Comparison of ENCODE assay signal across 27 cellular contexts in genomic region chr17:43660262-43660661, GRCh38. TPM values are rescaled to one million over a fixed set of nuclear protein-coding genes. Genes with fewer than 3 reads are reported as not detected.
DNase-seq lines count a peak whose midpoint lies in the region; ATAC-seq, FAIRE-seq and TF ChIP-seq lines count a peak whose summit lies in the region.
"Had no signal": no experiment of that assay in that cellular context is flagged by ENCODE, and none has a peak within 500 bp of the region (broad histone marks: within the 10 kb centered on the region; RNA-seq: fewer than 3 reads in every experiment).

No MANE protein-coding gene starts in this region.

- H3K9ac ChIP-seq in NT2/D1 (ENCODE audit: insufficient read length, low read depth) (peak overlapping the region; percentile 38), H1 (replicated peaks in 1 of 4; ENCODE audit: extremely low read depth in 1 of 4, low read depth in 3 of 4, low read length in 3 of 4) (no peak overlapping the region)
- H3K9ac ChIP-seq: GM23248 had no signal

- no peak overlapping the region for H3K18ac ChIP-seq in H1 (ENCODE audit: extremely low read depth, low read length)

- no peaks in the 10 kb centered on the region for H3K36me3 Mint-ChIP-seq in T-helper 2 cell treated with Interferon-gamma antibody and Interleukin-4, amounts not matched to agents 5 μg/mL and 100 μg/mL, for 36 hours (ENCODE audit: low read depth)
- H3K36me3 Mint-ChIP-seq: stimulated activated effector memory CD8-positive, alpha-beta T cell treated with anti-CD3 and anti-CD28 coated beads, Interleukin-12 subunit alpha, Interleukin-12 subunit beta, amount 100 ng/mL, for 72 hours had no signal

- H3K27ac ChIP-seq in H1 (ENCODE audit: low read depth, low read length) (no peak overlapping the region), sigmoid colon (peak overlapping the region in 3 of 4 donors; percentile 14 to 44 (median 37))
- H3K27ac ChIP-seq: 22Rv1, dorsolateral prefrontal cortex, GM23248, left lung had no signal

- peaks cover 57% of the 10 kb centered on the region for H3K4me1 Mint-ChIP-seq in T-helper 2 cell treated with Interferon-gamma antibody and Interleukin-4, amounts not matched to agents 5 μg/mL and 100 μg/mL, for 36 hours (ENCODE audit: low read depth)

- H3K79me2 ChIP-seq in H1 (ENCODE audit: control insufficient read depth in 1 of 2, insufficient read depth in 2 of 2, low read length in 2 of 2) = no peaks in the 10 kb centered on the region

- H3K27ac Mint-ChIP-seq in T-helper 2 cell treated with Interferon-gamma antibody and Interleukin-4, amounts not matched to agents 5 μg/mL and 100 μg/mL, for 36 hours = no peak overlapping the region
- H3K27ac Mint-ChIP-seq: stimulated activated effector memory CD8-positive, alpha-beta T cell treated with anti-CD3 and anti-CD28 coated beads, Interleukin-12 subunit alpha, Interleukin-12 subunit beta, amount 100 ng/mL, for 72 hours had no signal

- no peak overlapping the region for H4K5ac ChIP-seq in H1 (ENCODE audit: insufficient read length, low read depth, low read length)

- no peak for FAIRE-seq in H1 (lab: Jason Lieb, UNC)
- FAIRE-seq: bronchial epithelial cell, frontal cortex had no signal

- POLR2A ChIA-PET in H1 (lab: Charles Lee; ENCODE audit: partially characterized antibody) = interaction anchor here (2.0 kb wide), 1 partner anchor 81 kb away, joined by 8 read pairs; no protein-coding TSS in a partner anchor

- no peak for TF ChIP-seq CTCF in H1 (IDR thresholded peaks at IDR 0.05; ENCODE audit: control extremely low read depth in 1 of 3, insufficient read depth in 1 of 3, low read depth in 1 of 3, low read length in 3 of 3)
- TF ChIP-seq CTCF in sigmoid colon (IDR thresholded peaks at IDR 0.05) = no peak

- TF ChIP-seq EP300 in H1 (IDR thresholded peaks at IDR 0.05; ENCODE audit: borderline replicate concordance in 1 of 2, low read depth in 2 of 2, low read length in 2 of 2) (no peak), sigmoid colon (IDR thresholded peaks at IDR 0.05) (no peak)

- peak overlapping the region; percentile 48 for H2BK20ac ChIP-seq in H1 (ENCODE audit: low read length)

- H2AFZ ChIP-seq in H1 (ENCODE audit: low read length) = no peak overlapping the region
- H2AFZ ChIP-seq: GM23248 had no signal

- H4K91ac ChIP-seq in H1 (replicated peaks; ENCODE audit: insufficient read length, low read length) = no peak overlapping the region

- WGBS in H1 (ENCODE audit: extremely low coverage in 1 of 2, insufficient coverage in 1 of 2, insufficient read length in 1 of 2, insufficient replicate concordance in 2 of 2, low coverage in 1 of 2, low lambda C conversion rate in 2 of 2, missing lambda C conversion rate in 1 of 2), 2 experiments = 100% methylated on average over 4 of the region's 4 CpGs; no CpG with 5 or more reads in 1 of the 2 experiments
- 90 to 92% methylated on average over 4 of the region's 4 CpGs for WGBS in sigmoid colon, 2 donors

- H3K4ac ChIP-seq in H1 (replicated peaks; ENCODE audit: insufficient read length, low read depth, low read length) = no peak overlapping the region

- no peak for DNase-seq in T-helper 2 cell treated with Interferon-gamma antibody and Interleukin-4, amounts not matched to agents 5 μg/mL and 100 μg/mL, for 36 hours (ENCODE audit: low spot score)
- DNase-seq in T-helper 2 cell = no peak
- no peak for DNase-seq in NT2/D1 (ENCODE audit: low read depth, low spot score)
- no peak for DNase-seq in H1 (ENCODE audit: low read depth in 1 of 2, low spot score in 2 of 2)
- no peak for DNase-seq in sigmoid colon
- no peak for DNase-seq in stimulated activated naive CD8-positive, alpha-beta T cell treated with anti-CD3 and anti-CD28 coated beads, Interleukin-15, Interleukin-2, amounts not matched to agents 100 U/mL and 50 U/mL, for 24 hours
- DNase-seq: activated CD4-positive, alpha-beta T cell treated with anti-CD3 and anti-CD28 coated beads, Interleukin-2, amount 50 U/mL, for 1 hour; activated T-cell treated with anti-CD3 and anti-CD28 coated beads, Interleukin-2, amount 50 U/mL, for 1 hour; AML-193; dorsolateral prefrontal cortex; EL; GM23248; Karpas-422; left lung; NCI-H1048; NCI-H2029; occipital lobe; RPMI8226; transverse colon had no signal

- H3K56ac ChIP-seq in H1 (replicated peaks; ENCODE audit: insufficient read length, low read depth, low read length) = no peak overlapping the region

- H3K4me2 ChIP-seq in H1 (ENCODE audit: insufficient read depth in 1 of 2, low read depth in 2 of 2, low read length in 2 of 2) = no peak overlapping the region

- CTCF ChIA-PET in H1 (lab: Charles Lee; ENCODE audit: partially characterized antibody) = interaction anchor here (0.8 to 7.0 kb wide), 8 partner anchors 11 to 136 kb away, joined by 3 to 46 read pairs (median 4); no protein-coding TSS in a partner anchor

- no peaks in the 10 kb centered on the region for H3K23me2 ChIP-seq in H1 (ENCODE audit: low read depth, low read length)

- no peaks in the 10 kb centered on the region for H3K27me3 Mint-ChIP-seq in T-helper 2 cell treated with Interferon-gamma antibody and Interleukin-4, amounts not matched to agents 5 μg/mL and 100 μg/mL, for 36 hours (ENCODE audit: low read depth)

- no peak overlapping the region for H2BK12ac ChIP-seq in H1 (ENCODE audit: low read depth, low read length)

- no peak for ATAC-seq in GM18907 (IDR thresholded peaks at IDR 0.05; ENCODE audit: unreplicated experiment)
- no peak for ATAC-seq in GM21447 (IDR thresholded peaks at IDR 0.05; ENCODE audit: unreplicated experiment)
- ATAC-seq in stimulated activated naive CD8-positive, alpha-beta T cell treated with anti-CD3 and anti-CD28 coated beads, Interleukin-15, Interleukin-2, amounts not matched to agents 100 U/mL and 50 U/mL, for 24 hours = no peak
- ATAC-seq: left lung; stimulated activated effector memory CD8-positive, alpha-beta T cell treated with anti-CD3 and anti-CD28 coated beads, Interleukin-12 subunit alpha, Interleukin-12 subunit beta, amount 100 ng/mL, for 72 hours had no signal

- no peaks in the 10 kb centered on the region for H3K9me3 ChIP-seq in NT2/D1 (ENCODE audit: insufficient read depth, low read length)
- no peaks in the 10 kb centered on the region for H3K9me3 ChIP-seq in H1 (ENCODE audit: insufficient read depth in 2 of 2, low read depth in 1 of 2, low read length in 1 of 2)
- H3K9me3 ChIP-seq in sigmoid colon = no peaks in the 10 kb centered on the region
- H3K9me3 ChIP-seq: left lung, transverse colon had no signal

- no peak overlapping the region for H4K8ac ChIP-seq in H1 (ENCODE audit: extremely low read depth, insufficient read depth, low read length)

- no peak for TF ChIP-seq RAD21 in H1 (IDR thresholded peaks at IDR 0.05 in 1 of 2, conservative IDR thresholded peaks at IDR 0.05 in 1 of 2; ENCODE audit: low read depth in 2 of 2, low read length in 2 of 2)

- H3K4me1 ChIP-seq in NT2/D1 (ENCODE audit: insufficient read depth, insufficient read length) (peaks cover 20% of the 10 kb centered on the region), H1 (replicated peaks in 1 of 4; ENCODE audit: control insufficient read depth in 3 of 4, insufficient read depth in 4 of 4, low read length in 3 of 4) (peaks cover 3 to 27% (median 18%) of the 10 kb centered on the region in 4 experiments; a peak in 5 of 7 replicates), sigmoid colon (peaks cover 0 to 13% (median 0%) of the 10 kb centered on the region in 4 donors)
- H3K4me1 ChIP-seq: transverse colon had no signal

- no peaks in the 10 kb centered on the region for H3K27me3 ChIP-seq in NT2/D1 (ENCODE audit: insufficient read depth, insufficient read length)
- no peaks in the 10 kb centered on the region; a peak in 2 of 7 replicates for H3K27me3 ChIP-seq in H1 (replicated peaks in 1 of 4; ENCODE audit: control insufficient read depth in 3 of 4, extremely low read depth in 1 of 4, insufficient read depth in 3 of 4, low read length in 3 of 4)
- peaks cover 0 to 4% (median 0%) of the 10 kb centered on the region in 3 donors for H3K27me3 ChIP-seq in sigmoid colon

- H3K4me3 Mint-ChIP-seq in T-helper 2 cell treated with Interferon-gamma antibody and Interleukin-4, amounts not matched to agents 5 μg/mL and 100 μg/mL, for 36 hours = peak overlapping the region; percentile 81

- H3K79me1 ChIP-seq in H1 (ENCODE audit: low read depth, low read length) = no peaks in the 10 kb centered on the region

- H2BK120ac ChIP-seq in H1 (replicated peaks; ENCODE audit: low read depth, low read length) = no peak overlapping the region

- no peak for TF ChIP-seq POLR2A in H1 (IDR thresholded peaks at IDR 0.05; ENCODE audit: control extremely low read depth in 1 of 2, low read depth in 2 of 2, low read length in 2 of 2)
- TF ChIP-seq POLR2A in sigmoid colon (IDR thresholded peaks at IDR 0.05) = no peak

- H3K36me3 ChIP-seq in NT2/D1 (ENCODE audit: insufficient read depth, insufficient read length, low read length) (no peaks in the 10 kb centered on the region), H1 (ENCODE audit: control insufficient read depth in 2 of 4, insufficient read depth in 4 of 4, low read length in 3 of 4) (no peaks in the 10 kb centered on the region), sigmoid colon (no peaks in the 10 kb centered on the region)
- H3K36me3 ChIP-seq: left lung, transverse colon had no signal

- H2BK15ac ChIP-seq in H1 (ENCODE audit: low read length) = 0 out of 2 replicates have a peak overlapping the region, but pooled peaks have one; percentile 61

- no peak overlapping the region for H3K14ac ChIP-seq in H1 (ENCODE audit: insufficient read length)

- H3K4me3 ChIP-seq in NT2/D1 (ENCODE audit: insufficient read length, low read depth) (no peak overlapping the region), H1 (ENCODE audit: extremely low read depth in 1 of 4, insufficient read depth in 2 of 4, low read depth in 3 of 4, low read length in 4 of 4) (no peak overlapping the region), sigmoid colon (peak overlapping the region in 3 of 4 donors; percentile 0 to 17 (median 11))
- H3K4me3 ChIP-seq: dorsolateral prefrontal cortex, GM23248, left lung, transverse colon had no signal

- H3K9me3 Mint-ChIP-seq in T-helper 2 cell treated with Interferon-gamma antibody and Interleukin-4, amounts not matched to agents 5 μg/mL and 100 μg/mL, for 36 hours = no peaks in the 10 kb centered on the region
- H3K9me3 Mint-ChIP-seq: stimulated activated effector memory CD8-positive, alpha-beta T cell treated with anti-CD3 and anti-CD28 coated beads, Interleukin-12 subunit alpha, Interleukin-12 subunit beta, amount 100 ng/mL, for 72 hours had no signal

- no peak overlapping the region; the same call in 1 of the 2 replicates for H2BK5ac ChIP-seq in H1 (ENCODE audit: low read depth, low read length)

- intact Hi-C loops in sigmoid colon (cut with DNase I) = no loop called here

- no peaks in the 10 kb centered on the region for H4K20me1 ChIP-seq in H1 (replicated peaks in 1 of 2; ENCODE audit: control insufficient read depth in 1 of 2, insufficient read depth in 2 of 2, low read length in 2 of 2)

- no peak overlapping the region for H2AK5ac ChIP-seq in H1 (ENCODE audit: low read depth, low read length)

- no peak overlapping the region for H3K23ac ChIP-seq in H1 (ENCODE audit: insufficient read length)

RNA-seq across cellular contexts. Expression of gene MEOX1, which starts 1.5 kb away (rescaled TPM):
- total RNA-seq in H1 (2021; fragmentation: NEBNext Ultra II Directional; extraction: Animal tissue kit (Norgen Biotek cat#: 25700)) = not detected in 2 replicates
- polyA plus RNA-seq in H1 (2011; rRNA removed) (0.03 TPM in 1 of 2 replicates, not detected in the other), sigmoid colon (1 to 10 TPM in 1 of 3 donors, under 1 TPM in 2; 0.23 to 3.4 (median 0.60) TPM)
- not detected for polyA plus RNA-seq in H1 (2011; cell fraction: cytosol; rRNA removed)
- polyA plus RNA-seq in H1 (2011; cell fraction: nucleus; rRNA removed) = 0.07 TPM
- polyA plus RNA-seq in H1 (2012, experiment 1 of 2) = 0.11 to 0.12 TPM in 2 of 4 replicates, not detected in the others
- polyA plus RNA-seq in H1 (2012, experiment 2 of 2) = not detected
- 0.04 TPM for polyA plus RNA-seq in H1 (2013, experiment 1 of 2)
- 0.11 TPM for polyA plus RNA-seq in H1 (2013, experiment 2 of 2)
- polyA minus RNA-seq in H1 (2011; rRNA and poly(A)+ RNA removed) = not detected in 2 replicates
- not detected for polyA minus RNA-seq in H1 (2011; cell fraction: cytosol; rRNA and poly(A)+ RNA removed)
- 0.20 TPM for polyA minus RNA-seq in H1 (2011; cell fraction: nucleus; rRNA and poly(A)+ RNA removed)
- 1 to 10 TPM; 2.5 to 5.3 (median 2.9) TPM for total RNA-seq in sigmoid colon
- total RNA-seq: bronchial epithelial cell, dorsolateral prefrontal cortex, epithelial cell of proximal tubule, GM23248, HT1080, occipital lobe had no signal
- polyA plus RNA-seq: GM23248 had no signal

Comparison
In these comparisons a context has a peak if more than half of its experiments do, and no peak if none do; other contexts are left out.
1. H3K4me3 ChIP-seq: peak in sigmoid colon (3 of 4); none in NT2/D1 (single experiment) and H1 (0 of 4).